Comparison of ENCODE assay signal across 25 cellular contexts in the genomic region with DNA sequence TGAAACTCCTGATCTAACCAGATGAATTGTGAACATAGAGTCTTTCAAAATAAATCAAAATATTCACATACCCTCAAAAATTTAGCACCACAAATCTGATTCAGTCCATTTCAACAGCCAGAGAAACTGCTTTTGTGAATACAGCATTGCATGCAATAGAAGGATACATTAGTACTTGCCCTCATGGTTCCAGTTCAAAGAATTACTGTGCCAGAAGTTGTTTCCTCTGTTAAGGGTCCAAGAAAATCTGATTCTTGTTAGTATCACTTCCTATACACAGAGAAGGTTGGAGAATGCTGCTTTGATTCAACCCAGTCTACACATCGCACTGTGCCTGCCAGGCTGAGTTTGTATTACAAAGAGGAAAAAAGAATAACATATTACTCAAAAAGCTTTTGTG.
"Had no signal": no experiment of that assay in that cellular context is flagged by ENCODE, and none has a peak within 500 bp of the region (broad histone marks: within the 10 kb centered on the region; RNA-seq: fewer than 3 reads in every experiment).

No MANE protein-coding gene starts in this region.

- H3K36me3 ChIP-seq: ascending aorta, MG63, Peyer's patch, SJSA1 had no signal

- H3K36me3 Mint-ChIP-seq: activated naive CD4-positive, alpha-beta T cell treated with anti-CD3 and anti-CD28 coated beads, Interleukin-2, amount 50 U/mL, for 24 hours had no signal

- H3K9me3 Mint-ChIP-seq: activated naive CD4-positive, alpha-beta T cell treated with anti-CD3 and anti-CD28 coated beads, Interleukin-2, amount 50 U/mL, for 24 hours; activated T-cell treated with anti-CD3 and anti-CD28 coated beads, Interleukin-2, amount 50 U/mL, for 24 hours; activated T-helper 1 cell treated with anti-CD3 and anti-CD28 coated beads, Interleukin-12 subunit alpha, Interleukin-12 subunit beta, Interleukin-2, Interleukin-4 antibody, amounts not matched to agents 30 ng/mL and 10 ng/mL and 1 ng/mL, durations not matched to agents 14 hours and 24 hours and 36 hours; T-helper 1 cell treated with Interleukin-12 subunit alpha and Interleukin-12 subunit beta and Interleukin-4 antibody, amounts not matched to agents 30 μg/mL and 1 μg/mL, for 36 hours had no signal

- H3K4me1 Mint-ChIP-seq: activated naive CD4-positive, alpha-beta T cell treated with anti-CD3 and anti-CD28 coated beads, Interleukin-2, amount 50 U/mL, for 24 hours had no signal

- H3K27ac ChIP-seq: ascending aorta, body of pancreas, Peyer's patch, RWPE1, SJSA1 had no signal

- H3K4me1 ChIP-seq: ascending aorta, body of pancreas, SJSA1 had no signal

- H3K27ac Mint-ChIP-seq: activated CD8-positive, alpha-beta T cell treated with anti-CD3 and anti-CD28 coated beads, Interleukin-2, amount 10 ng/mL, durations not matched to agents 7 days and 5 days; activated naive CD4-positive, alpha-beta T cell treated with anti-CD3 and anti-CD28 coated beads, Interleukin-2, amount 50 U/mL, for 24 hours; activated T-cell treated with anti-CD3 and anti-CD28 coated beads, Interleukin-2, amount 50 U/mL, for 24 hours; activated T-helper 1 cell treated with anti-CD3 and anti-CD28 coated beads, Interleukin-12 subunit alpha, Interleukin-12 subunit beta, Interleukin-2, Interleukin-4 antibody, amounts not matched to agents 30 ng/mL and 10 ng/mL and 1 ng/mL, durations not matched to agents 14 hours and 24 hours and 36 hours; T-helper 1 cell treated with Interleukin-12 subunit alpha and Interleukin-12 subunit beta and Interleukin-4 antibody, amounts not matched to agents 30 μg/mL and 1 μg/mL, for 36 hours had no signal

- H3K9me3 ChIP-seq: ascending aorta, body of pancreas, MG63, Peyer's patch, SJSA1 had no signal

- H3K4me3 Mint-ChIP-seq: activated CD8-positive, alpha-beta T cell treated with anti-CD3 and anti-CD28 coated beads, Interleukin-2, amount 10 ng/mL, durations not matched to agents 7 days and 5 days; activated naive CD4-positive, alpha-beta T cell treated with anti-CD3 and anti-CD28 coated beads, Interleukin-2, amount 50 U/mL, for 24 hours; activated T-cell treated with anti-CD3 and anti-CD28 coated beads, Interleukin-2, amount 50 U/mL, for 24 hours; activated T-helper 1 cell treated with anti-CD3 and anti-CD28 coated beads, Interleukin-12 subunit alpha, Interleukin-12 subunit beta, Interleukin-2, Interleukin-4 antibody, amounts not matched to agents 30 ng/mL and 10 ng/mL and 1 ng/mL, durations not matched to agents 14 hours and 24 hours and 36 hours; T-helper 1 cell treated with Interleukin-12 subunit alpha and Interleukin-12 subunit beta and Interleukin-4 antibody, amounts not matched to agents 30 μg/mL and 1 μg/mL, for 36 hours had no signal

- DNase-seq: activated CD4-positive, alpha-beta T cell treated with anti-CD3 and anti-CD28 coated beads for 4 hours; activated CD8-positive, alpha-beta memory T cell treated with anti-CD3 and anti-CD28 coated beads, Interleukin-2, amount 50 U/mL, for 48 hours; activated CD8-positive, alpha-beta T cell treated with anti-CD3 and anti-CD28 coated beads, Interleukin-2, amount 10 ng/mL, durations not matched to agents 7 days and 5 days; activated effector memory CD4-positive, alpha-beta T cell treated with Interleukin-2 at 50 U/mL for 16 hours; activated naive CD4-positive, alpha-beta T cell; activated T-cell treated with anti-CD3 and anti-CD28 coated beads, Interleukin-2, amount 50 U/mL, for 24 hours; amniotic stem cell; body of pancreas; central memory CD4-positive, alpha-beta T cell; MG63; MV-4-11; NCI-H1092 treated with DMSO at 0.1 percent for 48 hours; NCI-H1417 treated with DMSO at 0.1 percent for 48 hours; NCI-H1694; NCI-H2029; NCI-H510A treated with DMSO at 0.1 percent for 48 hours; NCI-H69; Peyer's patch; SHP77 had no signal

- H3K27me3 Mint-ChIP-seq: activated naive CD4-positive, alpha-beta T cell treated with anti-CD3 and anti-CD28 coated beads, Interleukin-2, amount 50 U/mL, for 24 hours had no signal

- H3K27me3 ChIP-seq: ascending aorta, body of pancreas, MG63, Peyer's patch, SJSA1 had no signal

- H3K4me3 ChIP-seq: ascending aorta, body of pancreas, MG63, Peyer's patch, SJSA1 had no signal
